Comparison of ENCODE assay signal across 1 cellular context in genomic region chr11:74444173-74444832, GRCh38.
TF ChIP-seq lines count a peak whose summit lies in the region.

No MANE protein-coding gene starts in this region.

TF ChIP-seq in GM23338, 12 proteins besides CTCF, POLR2A, EP300 and RAD21 (continued from another document):
- TF ChIP-seq ZNF462 (CRISPR knock-in tag; IDR thresholded peaks at IDR 0.05) (no peak), ZNF114 (CRISPR knock-in tag; IDR thresholded peaks at IDR 0.05) (no peak), NANOG (IDR thresholded peaks at IDR 0.05; ENCODE audit: borderline replicate concordance) (no peak), ZNF331 (CRISPR knock-in tag; IDR thresholded peaks at IDR 0.05; ENCODE audit: low read depth) (no peak), CREB1 (CRISPR knock-in tag; IDR thresholded peaks at IDR 0.05; ENCODE audit: low read depth) (no peak), REST (IDR thresholded peaks at IDR 0.05; ENCODE audit: unreplicated experiment) (no peak)
TF ChIP-seq in GM23338: peak in this region for 0.
